ENCODE assay signal across 8 cellular contexts in genomic region chr6:42901538-42901957, GRCh38. TPM values are rescaled to one million over a fixed set of nuclear protein-coding genes. Genes with fewer than 3 reads are reported as not detected.
DNase-seq lines count a peak whose midpoint lies in the region; ATAC-seq and TF ChIP-seq lines count a peak whose summit lies in the region.

No MANE protein-coding gene starts in this region.

- CTCF ChIA-PET in PC-9 (lab: Charles Lee) = no interaction called here

- H3K27ac ChIP-seq in PC-9 (no peak overlapping the region), fibroblast of lung (ENCODE audit: insufficient read depth, low read length) (no peak overlapping the region), neural cell (ENCODE audit: low read length) (no peak overlapping the region)

- H3K4me3 Mint-ChIP-seq in activated T-cell treated with anti-CD3 and anti-CD28 coated beads, Interleukin-2, amount 50 U/mL, for 4 hours = no peak overlapping the region

- peak; percentile 56 for ATAC-seq in GM19351 (IDR thresholded peaks at IDR 0.05; ENCODE audit: unreplicated experiment)
- peak; percentile 93 to 94 for ATAC-seq in activated T-cell treated with anti-CD3 and anti-CD28 coated beads, Interleukin-2, amount 50 U/mL, for 4 hours

- no peaks in the 10 kb centered on the region for H4K20me1 ChIP-seq in PC-9 (ENCODE audit: insufficient read depth)
- no peaks in the 10 kb centered on the region for H4K20me1 ChIP-seq in fibroblast of lung (ENCODE audit: control insufficient read depth, extremely low read depth, insufficient read depth, low read length)
- H4K20me1 ChIP-seq in neural cell (ENCODE audit: insufficient read depth) = no peaks in the 10 kb centered on the region

- no TSS peak for BruUV-seq in PC-9 (replicated peaks; lab: Mats Ljungman, UMichigan)

- no peaks in the 10 kb centered on the region for H3K9me2 ChIP-seq in PC-9 (ENCODE audit: insufficient read depth)
- H3K9me2 ChIP-seq in neural cell (ENCODE audit: insufficient read depth, low read length) = no peaks in the 10 kb centered on the region

- TF ChIP-seq EP300 in neural cell (conservative IDR thresholded peaks at IDR 0.05; ENCODE audit: poor library complexity, severe bottlenecking) = no peak

- peak; percentile 65 for DNase-seq in AG08396 (ENCODE audit: low spot score)
- peak; percentile 75 for DNase-seq in LNCaP clone FGC (ENCODE audit: low read depth)
- peak; percentile 68 to 77 for DNase-seq in PC-9
- DNase-seq in activated T-cell treated with anti-CD3 and anti-CD28 coated beads, Interleukin-2, amount 50 U/mL, for 4 hours = peak; percentile 55
- peak; percentile 70 to 86 for DNase-seq in fibroblast of lung (ENCODE audit: low read depth in 2 of 2)
- peak; percentile 66 for DNase-seq in stromal cell of bone marrow (ENCODE audit: low read depth)

- H3F3A ChIP-seq in PC-9 (ENCODE audit: insufficient read depth, low read depth) (no peaks in the 10 kb centered on the region; the same call in 1 of the 2 replicates), neural cell (ENCODE audit: insufficient read depth, low read length, poor library complexity, severe bottlenecking) (no peaks in the 10 kb centered on the region)

- H3K36me3 Mint-ChIP-seq in activated T-cell treated with anti-CD3 and anti-CD28 coated beads, Interleukin-2, amount 50 U/mL, for 4 hours (ENCODE audit: insufficient read depth) = no peaks in the 10 kb centered on the region

- H3K4me3 ChIP-seq in LNCaP clone FGC (ENCODE audit: low read depth, low read length) (no peak overlapping the region), PC-9 (no peak overlapping the region), fibroblast of lung (replicated peaks in 1 of 4; ENCODE audit: control extremely low read depth in 1 of 4, insufficient read depth in 1 of 4, low read depth in 3 of 4, low read length in 4 of 4) (no peak overlapping the region), neural cell (ENCODE audit: low read length) (peak overlapping the region; percentile 22)

- H3K4me1 ChIP-seq in PC-9 (replicated peaks; ENCODE audit: insufficient read depth) (no peaks in the 10 kb centered on the region), fibroblast of lung (ENCODE audit: control insufficient read depth, extremely low read depth, insufficient read depth, low read length) (peaks cover 4% of the 10 kb centered on the region)

- peaks cover 4% of the 10 kb centered on the region; the same call in 1 of the 2 replicates for H3K27me3 ChIP-seq in PC-9 (ENCODE audit: insufficient read depth, low read depth)
- H3K27me3 ChIP-seq in fibroblast of lung (ENCODE audit: control insufficient read depth, insufficient read depth, low read length) = no peaks in the 10 kb centered on the region
- H3K27me3 ChIP-seq in neural cell (ENCODE audit: insufficient read depth, low read depth, low read length) = no peaks in the 10 kb centered on the region

- no peaks in the 10 kb centered on the region for H3K79me2 ChIP-seq in PC-9 (ENCODE audit: low read depth)
- H3K79me2 ChIP-seq in fibroblast of lung (ENCODE audit: control insufficient read depth, insufficient read depth, low read length) = no peaks in the 10 kb centered on the region
- H3K79me2 ChIP-seq in neural cell (replicated peaks; ENCODE audit: insufficient read depth, low read length) = no peaks in the 10 kb centered on the region

- peak overlapping the region; percentile 22; the same call in 1 of the 2 replicates for H3K4me2 ChIP-seq in PC-9
- no peak overlapping the region for H3K4me2 ChIP-seq in fibroblast of lung (ENCODE audit: extremely low read depth, insufficient read depth, low read length)
- no peak overlapping the region for H3K4me2 ChIP-seq in neural cell (ENCODE audit: low read length)

- H3K4me1 Mint-ChIP-seq in activated T-cell treated with anti-CD3 and anti-CD28 coated beads, Interleukin-2, amount 50 U/mL, for 4 hours (ENCODE audit: low read depth) = peaks cover 13% of the 10 kb centered on the region

- H2AFZ ChIP-seq in PC-9 = no peak overlapping the region
- H2AFZ ChIP-seq in fibroblast of lung (ENCODE audit: low read length) = peak overlapping the region; percentile 57
- H2AFZ ChIP-seq in neural cell (ENCODE audit: low read depth, low read length) = no peak overlapping the region

- H3K36me3 ChIP-seq in PC-9 (ENCODE audit: low read depth) (no peaks in the 10 kb centered on the region), fibroblast of lung (ENCODE audit: control insufficient read depth, insufficient read depth, low read length) (no peaks in the 10 kb centered on the region), neural cell (ENCODE audit: insufficient read depth, low read length) (no peaks in the 10 kb centered on the region)

- POLR2A ChIA-PET in PC-9 (lab: Charles Lee; ENCODE audit: unreplicated experiment) = no interaction called here

- H3K9ac ChIP-seq in fibroblast of lung (ENCODE audit: insufficient read depth, low read length) (peak overlapping the region; percentile 7), neural cell (ENCODE audit: low read length) (peak overlapping the region; percentile 9)

- no peaks in the 10 kb centered on the region for H3K9me3 Mint-ChIP-seq in activated T-cell treated with anti-CD3 and anti-CD28 coated beads, Interleukin-2, amount 50 U/mL, for 4 hours

- peak; percentile 95 for TF ChIP-seq CTCF in LNCaP clone FGC (IDR thresholded peaks at IDR 0.05; ENCODE audit: control insufficient read depth, extremely low read depth, insufficient read depth)
- peak; percentile 95 for TF ChIP-seq CTCF in PC-9 (conservative IDR thresholded peaks at IDR 0.05)
- TF ChIP-seq CTCF in fibroblast of lung (conservative IDR thresholded peaks at IDR 0.05 in 1 of 2, IDR thresholded peaks at IDR 0.05 in 1 of 2; ENCODE audit: low read depth in 1 of 2, low read length in 2 of 2) = peak; percentile 75 to 82
- peak; percentile 96 for TF ChIP-seq CTCF in neural cell (IDR thresholded peaks at IDR 0.05; ENCODE audit: poor library complexity, severe bottlenecking)

- no peaks in the 10 kb centered on the region for H3K27me3 Mint-ChIP-seq in activated T-cell treated with anti-CD3 and anti-CD28 coated beads, Interleukin-2, amount 50 U/mL, for 4 hours (ENCODE audit: low read depth)

- intact Hi-C loops in PC-9 (cut with micrococcal nuclease; ENCODE audit: unreplicated experiment) = loop anchor here (2.0 to 10.0 kb wide), 4 partner anchors 113 to 1553 kb away; partner anchors contain the start of genes KLHDC3 and MEA1

- TF ChIP-seq RAD21 in neural cell (conservative IDR thresholded peaks at IDR 0.05) = peak; percentile 94

- H3K9me3 ChIP-seq in PC-9 (ENCODE audit: insufficient read depth, low read depth) (no peaks in the 10 kb centered on the region), fibroblast of lung (ENCODE audit: control insufficient read depth, insufficient read depth, low read depth, low read length) (no peaks in the 10 kb centered on the region), neural cell (ENCODE audit: low read length) (no peaks in the 10 kb centered on the region)

TF ChIP-seq in neural cell, 6 proteins besides CTCF, POLR2A, EP300 and RAD21 (continues in another document):
- TF ChIP-seq TAF1 (IDR thresholded peaks at IDR 0.05; ENCODE audit: low read depth) = no peak
- peak; percentile 32 for TF ChIP-seq MXI1 (conservative IDR thresholded peaks at IDR 0.05; ENCODE audit: poor library complexity, severe bottlenecking)
- peak; percentile 89 for TF ChIP-seq SMC3 (conservative IDR thresholded peaks at IDR 0.05; ENCODE audit: poor library complexity)

RNA-seq across cellular contexts. Expression of gene PTCRA, which starts 14.3 kb away (rescaled TPM):
- total RNA-seq in PC-9 (2021) = not detected in 2 replicates
- not detected for total RNA-seq in activated T-cell treated with anti-CD3 and anti-CD28 coated beads, Interleukin-2, amount 50 U/mL, for 4 hours
- not detected in 2 replicates for total RNA-seq in fibroblast of lung
- polyA plus RNA-seq in fibroblast of lung = not detected in 2 replicates
- not detected in 2 replicates for polyA plus RNA-seq in fibroblast of lung (2012)
- polyA minus RNA-seq in fibroblast of lung (ENCODE audit: low replicate concordance) = not detected in 2 replicates
- not detected in 2 replicates for polyA plus RNA-seq in neural cell
- polyA minus RNA-seq in neural cell = not detected in 2 replicates

RNA-seq across cellular contexts. Expression of gene RPL7L1, which starts 22.1 kb away (rescaled TPM):
- total RNA-seq in PC-9 (2021) (84.1 and 87.1 TPM in 2 replicates), fibroblast of lung (108 and 127 TPM in 2 replicates)
- 100 to 1,000 TPM; 262 to 307 (median 280) TPM for total RNA-seq in activated T-cell treated with anti-CD3 and anti-CD28 coated beads, Interleukin-2, amount 50 U/mL, for 4 hours
- polyA plus RNA-seq in fibroblast of lung (80.0 and 81.0 TPM in 2 replicates), neural cell (84.6 and 88.5 TPM in 2 replicates)
- polyA plus RNA-seq in fibroblast of lung (2012) = 74.8 and 75.5 TPM in 2 replicates
- polyA minus RNA-seq in fibroblast of lung (ENCODE audit: low replicate concordance) (63.3 and 67.8 TPM in 2 replicates), neural cell (147 and 171 TPM in 2 replicates)

RNA-seq across cellular contexts. Expression of gene CNPY3, which starts 27.7 kb away (rescaled TPM):
- total RNA-seq in PC-9 (2021) = 47.7 and 54.8 TPM in 2 replicates
- total RNA-seq in activated T-cell treated with anti-CD3 and anti-CD28 coated beads, Interleukin-2, amount 50 U/mL, for 4 hours = 10 to 100 TPM; 41.9 to 46.6 (median 42.4) TPM
- total RNA-seq in fibroblast of lung = 23.9 and 30.4 TPM in 2 replicates
- 30.3 and 38.8 TPM in 2 replicates for polyA plus RNA-seq in fibroblast of lung
- 29.5 and 35.6 TPM in 2 replicates for polyA plus RNA-seq in fibroblast of lung (2012)
- polyA minus RNA-seq in fibroblast of lung (ENCODE audit: low replicate concordance) = 20.7 and 28.8 TPM in 2 replicates
- polyA plus RNA-seq in neural cell = 26.4 and 37.3 TPM in 2 replicates
- 20.8 and 23.6 TPM in 2 replicates for polyA minus RNA-seq in neural cell

RNA-seq across cellular contexts. Expression of gene GNMT, which starts 59.0 kb away (rescaled TPM):
- 0.57 TPM in 1 of 2 replicates, not detected in the other for total RNA-seq in PC-9 (2021)
- total RNA-seq in activated T-cell treated with anti-CD3 and anti-CD28 coated beads, Interleukin-2, amount 50 U/mL, for 4 hours = under 1 TPM; 0.20 to 0.71 (median 0.69) TPM
- total RNA-seq in fibroblast of lung = not detected in 2 replicates
- 0.06 and 0.12 TPM in 2 replicates for polyA plus RNA-seq in fibroblast of lung
- polyA plus RNA-seq in fibroblast of lung (2012) = 0.16 and 0.17 TPM in 2 replicates
- polyA minus RNA-seq in fibroblast of lung (ENCODE audit: low replicate concordance) = not detected in 2 replicates
- 0.30 and 0.97 TPM in 2 replicates for polyA plus RNA-seq in neural cell
- 0.73 and 0.81 TPM in 2 replicates for polyA minus RNA-seq in neural cell
